Comparison of ENCODE assay signal across 30 cellular contexts in the genomic region with DNA sequence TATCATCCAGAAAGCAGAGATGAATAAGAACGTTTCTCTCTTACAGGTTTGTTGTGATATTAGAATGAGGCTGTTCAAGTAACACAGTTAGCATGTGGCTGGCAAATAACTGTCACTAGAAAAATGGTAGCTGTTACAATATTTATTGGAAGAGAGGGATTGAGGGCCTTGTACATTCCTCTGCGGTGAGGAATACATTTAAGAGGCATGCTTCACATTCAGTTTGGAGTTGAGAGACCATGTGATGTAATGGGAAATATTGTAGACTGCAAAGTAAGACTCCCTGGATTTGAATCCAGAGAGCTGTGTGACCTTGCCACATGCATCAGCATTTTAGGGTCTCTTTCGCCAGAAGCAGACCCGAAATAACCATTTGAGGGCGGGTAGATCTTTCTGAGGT.
DNase-seq lines count a peak whose midpoint lies in the region; ATAC-seq, FAIRE-seq and TF ChIP-seq lines count a peak whose summit lies in the region.
"Had no signal": no experiment of that assay in that cellular context is flagged by ENCODE, and none has a peak within 500 bp of the region (broad histone marks: within the 10 kb centered on the region; RNA-seq: fewer than 3 reads in every experiment).

No MANE protein-coding gene starts in this region.

- H3K27ac Mint-ChIP-seq in nephron progenitor cell: no peak overlapping the region
- H3K27ac Mint-ChIP-seq: activated CD4-positive, alpha-beta memory T cell treated with anti-CD3 and anti-CD28 coated beads, Interleukin-2, amount 10 ng/mL, durations not matched to agents 7 days and 5 days; activated naive CD8-positive, alpha-beta T cell treated with anti-CD3 and anti-CD28 coated beads for 36 hours; GM23338; nephron; stimulated activated naive CD8-positive, alpha-beta T cell treated with anti-CD3 and anti-CD28 coated beads, Interleukin-15, Interleukin-2, amounts not matched to agents 100 ng/mL and 50 ng/mL, for 24 hours; T-helper 17 cell had no signal

- peaks cover 9% of the 10 kb centered on the region for H3K27me3 Mint-ChIP-seq in nephron progenitor cell (ENCODE audit: low read depth, poor library complexity)
- H3K27me3 Mint-ChIP-seq: activated CD4-positive, alpha-beta memory T cell treated with anti-CD3 and anti-CD28 coated beads, Interleukin-2, amount 10 ng/mL, durations not matched to agents 7 days and 5 days; T-helper 17 cell had no signal

- intact Hi-C loops in left lung (cut with DNase I): no loop called here

- H3K36me3 ChIP-seq in bronchial epithelial cell (ENCODE audit: control insufficient read depth, insufficient read depth, low read length): no peaks in the 10 kb centered on the region
- H3K36me3 ChIP-seq in left lung: no peaks in the 10 kb centered on the region
- H3K36me3 ChIP-seq: ascending aorta, ovary, SJSA1, thoracic aorta had no signal

- ATAC-seq in left lung (peak; percentile 61), HG03175 (IDR thresholded peaks at IDR 0.05; ENCODE audit: unreplicated experiment) (no peak)
- ATAC-seq: GM23338, T-helper 17 cell had no signal

- no peak overlapping the region for H3K4me3 ChIP-seq in AG10803 (ENCODE audit: low read length)
- no peak overlapping the region for H3K4me3 ChIP-seq in bronchial epithelial cell (ENCODE audit: low read depth, low read length)
- no peak overlapping the region for H3K4me3 ChIP-seq in left lung
- H3K4me3 ChIP-seq: ascending aorta, GM23338, ovary, SJSA1, thoracic aorta had no signal

- no peaks in the 10 kb centered on the region for H3K9me3 Mint-ChIP-seq in nephron progenitor cell
- H3K9me3 Mint-ChIP-seq: activated CD4-positive, alpha-beta memory T cell treated with anti-CD3 and anti-CD28 coated beads, Interleukin-2, amount 10 ng/mL, durations not matched to agents 7 days and 5 days; activated naive CD8-positive, alpha-beta T cell treated with anti-CD3 and anti-CD28 coated beads for 36 hours; GM23338; nephron; stimulated activated naive CD8-positive, alpha-beta T cell treated with anti-CD3 and anti-CD28 coated beads, Interleukin-15, Interleukin-2, amounts not matched to agents 100 ng/mL and 50 ng/mL, for 24 hours had no signal

- TF ChIP-seq CTCF in AG10803 (conservative IDR thresholded peaks at IDR 0.05; ENCODE audit: low read length): no peak
- no peak for TF ChIP-seq CTCF in bronchial epithelial cell (IDR thresholded peaks at IDR 0.05; ENCODE audit: insufficient read depth, low read length, severe bottlenecking)
- TF ChIP-seq CTCF in left lung (IDR thresholded peaks at IDR 0.05): no peak
- TF ChIP-seq CTCF in nephron progenitor cell (IDR thresholded peaks at IDR 0.05): no peak

- H3K4me1 Mint-ChIP-seq in nephron progenitor cell: peaks cover 17% of the 10 kb centered on the region
- H3K4me1 Mint-ChIP-seq: activated CD4-positive, alpha-beta memory T cell treated with anti-CD3 and anti-CD28 coated beads, Interleukin-2, amount 10 ng/mL, durations not matched to agents 7 days and 5 days; activated naive CD8-positive, alpha-beta T cell treated with anti-CD3 and anti-CD28 coated beads for 36 hours; nephron; T-helper 17 cell had no signal

- no peaks in the 10 kb centered on the region for H3K36me3 Mint-ChIP-seq in nephron progenitor cell (ENCODE audit: low read depth)
- H3K36me3 Mint-ChIP-seq: activated naive CD8-positive, alpha-beta T cell treated with anti-CD3 and anti-CD28 coated beads for 36 hours had no signal

- H3K4me1 ChIP-seq in left lung: no peaks in the 10 kb centered on the region
- H3K4me1 ChIP-seq: ascending aorta, SJSA1 had no signal

- H3K27me3 ChIP-seq in bronchial epithelial cell (ENCODE audit: control insufficient read depth, insufficient read depth, low read length) (no peaks in the 10 kb centered on the region), left lung (no peaks in the 10 kb centered on the region)
- H3K27me3 ChIP-seq: ascending aorta, ovary had no signal

- no peak overlapping the region for H3K4me3 Mint-ChIP-seq in nephron progenitor cell
- H3K4me3 Mint-ChIP-seq: activated CD4-positive, alpha-beta memory T cell treated with anti-CD3 and anti-CD28 coated beads, Interleukin-2, amount 10 ng/mL, durations not matched to agents 7 days and 5 days; activated naive CD8-positive, alpha-beta T cell treated with anti-CD3 and anti-CD28 coated beads for 36 hours; GM23338; nephron; stimulated activated naive CD8-positive, alpha-beta T cell treated with anti-CD3 and anti-CD28 coated beads, Interleukin-15, Interleukin-2, amounts not matched to agents 100 ng/mL and 50 ng/mL, for 24 hours; T-helper 17 cell had no signal

- no peaks in the 10 kb centered on the region for H3K9me3 ChIP-seq in left lung
- H3K9me3 ChIP-seq: ascending aorta, ovary, SJSA1, thoracic aorta had no signal

- no peak overlapping the region for H3K27ac ChIP-seq in left lung
- H3K27ac ChIP-seq: ascending aorta, C4-2B, ovary, SJSA1, thoracic aorta had no signal

- peak; percentile 88 for DNase-seq in AG10803 (ENCODE audit: low read depth)
- DNase-seq in HS-27A (ENCODE audit: low read depth): peak; percentile 41
- DNase-seq in bronchial epithelial cell (ENCODE audit: low read depth): peak; percentile 5
- DNase-seq in left lung: no peak
- no peak for DNase-seq in NOMO-1 (lab: John Stamatoyannopoulos, UW; ENCODE audit: unreplicated experiment in 2 of 2)
- no peak for DNase-seq in nephron progenitor cell
- DNase-seq in middle frontal gyrus (ENCODE audit: extremely low spot score, low spot score): no peak
- DNase-seq: activated CD4-positive, alpha-beta memory T cell treated with anti-CD3 and anti-CD28 coated beads, Interleukin-2, amount 10 ng/mL, durations not matched to agents 7 days and 5 days; activated CD4-positive, alpha-beta T cell treated with anti-CD3 and anti-CD28 coated beads for 1 hour; activated naive CD8-positive, alpha-beta T cell treated with anti-CD3 and anti-CD28 coated beads for 36 hours; Calu3; midbrain; MM.1S; NCI-H1417 treated with DMSO at 0.1 percent for 48 hours; NCI-H2081 treated with DMSO at 0.1 percent for 48 hours; NCI-H774; ovary; RPMI8226; small intestine; T-helper 17 cell had no signal

- no peak for FAIRE-seq in bronchial epithelial cell (lab: Jason Lieb, UNC)
- FAIRE-seq: endothelial cell of umbilical vein, keratinocyte, small intestine had no signal

Comparison
In these comparisons a context has a peak if more than half of its experiments do, and no peak if none do; other contexts are left out.
1. DNase-seq: peak in AG10803 (single experiment), HS-27A (single experiment) and bronchial epithelial cell (single experiment); none in left lung (0 of 2), NOMO-1 (0 of 2), nephron progenitor cell (single experiment) and middle frontal gyrus (single experiment).